In genomic region chr12:41339784-41340183, GRCh38 we compare ENCODE assay signal across 17 cellular contexts.
DNase-seq lines count a peak whose midpoint lies in the region; ATAC-seq and TF ChIP-seq lines count a peak whose summit lies in the region.
"Had no signal": no experiment of that assay in that cellular context is flagged by ENCODE, and none has a peak within 500 bp of the region (broad histone marks: within the 10 kb centered on the region; RNA-seq: fewer than 3 reads in every experiment).

No MANE protein-coding gene starts in this region.

- H3K4me3 ChIP-seq in HL-60 (replicated peaks; ENCODE audit: insufficient read depth, low read length) (no peak overlapping the region), upper lobe of right lung (no peak overlapping the region)
- H3K4me3 ChIP-seq: GM23248 had no signal

- H3K4me1 ChIP-seq in upper lobe of right lung: no peaks in the 10 kb centered on the region

- H3K27ac ChIP-seq in HL-60 (replicated peaks) (peak overlapping the region; percentile 50), upper lobe of right lung (no peak overlapping the region)
- H3K27ac ChIP-seq: GM23248, KMS-11 had no signal

- ATAC-seq in upper lobe of right lung (peak; percentile 65), GM18519 (IDR thresholded peaks at IDR 0.05; ENCODE audit: low FRiP score, unreplicated experiment) (no peak), GM18868 (IDR thresholded peaks at IDR 0.05; ENCODE audit: unreplicated experiment) (no peak), HG02678 (IDR thresholded peaks at IDR 0.05; ENCODE audit: unreplicated experiment) (no peak)

- TF ChIP-seq CTCF in HL-60 (IDR thresholded peaks at IDR 0.05; ENCODE audit: insufficient read depth, low read length) (no peak), upper lobe of right lung (IDR thresholded peaks at IDR 0.05) (no peak)

- H3K27me3 ChIP-seq in HL-60 (ENCODE audit: insufficient read depth, poor library complexity, severe bottlenecking) (no peaks in the 10 kb centered on the region), upper lobe of right lung (no peaks in the 10 kb centered on the region)

- intact Hi-C loops in upper lobe of right lung (cut with DNase I): no loop called here

- DNase-seq in HL-60 (ENCODE audit: low read depth in 1 of 2, low spot score in 1 of 2) (peak in 1 of 2 experiments; percentile 49), NOMO-1 (lab: John Stamatoyannopoulos, UW; ENCODE audit: unreplicated experiment in 2 of 2) (peak; percentile 53 to 95), SKM-1 treated with dmso at 0.1 percent for 144 hours (lab: John Stamatoyannopoulos, UW; ENCODE audit: unreplicated experiment) (peak; percentile 50), upper lobe of right lung (no peak)
- DNase-seq: CD4-positive, alpha-beta T cell; EL; GM23248; HCEC 1CT; NCI-H1417; NCI-H1930; NCI-H2171; NCI-H748 treated with DMSO at 0.1 percent for 48 hours; SHP77 had no signal

- no peaks in the 10 kb centered on the region for H3K9me3 ChIP-seq in upper lobe of right lung

- H3K36me3 ChIP-seq in upper lobe of right lung: no peaks in the 10 kb centered on the region
